ENCODE assay signal across 10 cellular contexts in the genomic region with DNA sequence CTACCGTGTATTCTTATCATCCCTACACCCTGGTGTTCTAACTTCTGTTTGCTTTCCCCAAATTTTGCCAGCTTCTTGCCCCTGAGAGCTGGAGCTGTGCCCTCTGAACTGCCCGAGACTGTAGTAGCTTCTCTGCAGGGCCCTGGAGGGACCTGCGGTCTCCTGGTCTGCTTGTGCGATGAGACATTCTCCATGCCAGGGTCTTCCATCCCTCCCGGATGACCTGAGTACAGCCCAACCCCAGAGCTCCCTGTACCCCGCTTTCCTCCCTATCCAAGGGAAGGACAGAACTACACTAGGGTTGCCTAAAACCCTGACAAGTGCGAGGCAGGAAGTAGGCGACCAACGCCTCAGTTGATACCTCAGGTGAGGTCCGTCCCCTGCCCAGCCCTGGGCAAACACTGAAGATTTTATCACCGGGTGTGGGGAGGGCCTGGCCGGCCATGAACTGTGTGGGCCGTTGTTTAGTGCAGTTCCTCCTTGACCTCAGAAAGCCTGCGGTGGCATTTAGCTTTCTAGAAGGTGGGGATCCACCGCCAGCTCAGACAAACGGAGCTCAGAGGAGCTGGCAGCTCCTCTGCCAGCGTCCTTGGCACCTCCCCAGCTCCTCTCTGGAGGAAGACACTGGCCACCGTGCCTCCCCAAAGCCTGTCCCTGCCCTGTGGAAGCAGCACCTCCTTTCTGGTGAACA. TPM values are rescaled to one million over a fixed set of nuclear protein-coding genes. Genes with fewer than 3 reads are reported as not detected.
DNase-seq lines count a peak whose midpoint lies in the region; ATAC-seq and TF ChIP-seq lines count a peak whose summit lies in the region.
"Had no signal": no experiment of that assay in that cellular context is flagged by ENCODE, and none has a peak within 500 bp of the region (broad histone marks: within the 10 kb centered on the region; RNA-seq: fewer than 3 reads in every experiment).

No MANE protein-coding gene starts in this region.

- no peaks in the 10 kb centered on the region for H3K27me3 Mint-ChIP-seq in activated T-cell treated with anti-CD3 and anti-CD28 coated beads, Interleukin-2, amount 50 U/mL, for 24 hours
- H3K27me3 Mint-ChIP-seq: activated CD4-positive, alpha-beta memory T cell treated with anti-CD3 and anti-CD28 coated beads, Interleukin-2, amount 10 ng/mL, durations not matched to agents 7 days and 5 days had no signal

- ATAC-seq in HG03095 (IDR thresholded peaks at IDR 0.05; ENCODE audit: unreplicated experiment): no peak
- no peak for ATAC-seq in HG03280 (IDR thresholded peaks at IDR 0.05; ENCODE audit: unreplicated experiment)

- peak overlapping the region; percentile 81 to 89 (median 84) for H3K27ac ChIP-seq in transverse colon

- DNase-seq in activated T-cell treated with anti-CD3 and anti-CD28 coated beads, Interleukin-2, amount 50 U/mL, for 24 hours: peak; percentile 16
- DNase-seq in activated T-cell treated with anti-CD3 and anti-CD28 coated beads for 4 hours: no peak
- peak; percentile 80 for DNase-seq in cerebellum (ENCODE audit: low spot score)
- peak; percentile 80 for DNase-seq in mucosa of gallbladder (ENCODE audit: low spot score)
- peak; percentile 90 for DNase-seq in transverse colon
- DNase-seq in H4 (ENCODE audit: low spot score): no peak
- DNase-seq: activated CD4-positive, alpha-beta memory T cell treated with anti-CD3 and anti-CD28 coated beads, Interleukin-2, amount 10 ng/mL, durations not matched to agents 7 days and 5 days; Karpas-422 had no signal

- no peak for TF ChIP-seq CTCF in transverse colon (IDR thresholded peaks at IDR 0.05)

- H3K4me3 Mint-ChIP-seq in activated T-cell treated with anti-CD3 and anti-CD28 coated beads, Interleukin-2, amount 50 U/mL, for 24 hours: no peak overlapping the region
- H3K4me3 Mint-ChIP-seq: activated CD4-positive, alpha-beta memory T cell treated with anti-CD3 and anti-CD28 coated beads, Interleukin-2, amount 10 ng/mL, durations not matched to agents 7 days and 5 days had no signal

- peaks cover 6 to 76% (median 68%) of the 10 kb centered on the region in 4 donors for H3K4me1 ChIP-seq in transverse colon

- peak overlapping the region in 1 of 4 donors; percentile 11 for H3K4me3 ChIP-seq in transverse colon

- peak; percentile 60 for TF ChIP-seq POLR2A in transverse colon (IDR thresholded peaks at IDR 0.05)

- peaks cover 0 to 22% (median 8%) of the 10 kb centered on the region in 4 donors for H3K36me3 ChIP-seq in transverse colon

- H3K36me3 Mint-ChIP-seq in activated T-cell treated with anti-CD3 and anti-CD28 coated beads, Interleukin-2, amount 50 U/mL, for 24 hours (ENCODE audit: low read depth): peaks cover 88% of the 10 kb centered on the region

- no peaks in the 10 kb centered on the region for H3K9me3 ChIP-seq in transverse colon

- in situ Hi-C loops in transverse colon (cut with MboI; ENCODE audit: low pct_ligation_motif_present in 1 of 4, low pct_unique_long_range_greater_than_20kb in 1 of 4, low sequenced_read_pairs in 3 of 4): no loop called here

- TF ChIP-seq EP300 in transverse colon (IDR thresholded peaks at IDR 0.05; ENCODE audit: low read depth): peak; percentile 76

- peaks cover 5% of the 10 kb centered on the region for H3K4me1 Mint-ChIP-seq in activated T-cell treated with anti-CD3 and anti-CD28 coated beads, Interleukin-2, amount 50 U/mL, for 24 hours (ENCODE audit: low read depth)

- no peaks in the 10 kb centered on the region for H3K27me3 ChIP-seq in transverse colon

- H3K27ac Mint-ChIP-seq in activated T-cell treated with anti-CD3 and anti-CD28 coated beads, Interleukin-2, amount 50 U/mL, for 24 hours: peak overlapping the region; percentile 15
- H3K27ac Mint-ChIP-seq: activated CD4-positive, alpha-beta memory T cell treated with anti-CD3 and anti-CD28 coated beads, Interleukin-2, amount 10 ng/mL, durations not matched to agents 7 days and 5 days had no signal

- no peaks in the 10 kb centered on the region for H3K9me3 Mint-ChIP-seq in activated T-cell treated with anti-CD3 and anti-CD28 coated beads, Interleukin-2, amount 50 U/mL, for 24 hours
- H3K9me3 Mint-ChIP-seq: activated CD4-positive, alpha-beta memory T cell treated with anti-CD3 and anti-CD28 coated beads, Interleukin-2, amount 10 ng/mL, durations not matched to agents 7 days and 5 days had no signal

- 55% methylated on average over 16 of the region's 18 CpGs; no CpG with 5 or more reads in 1 of the 2 donors for WGBS in transverse colon (ENCODE audit: low coverage in 1 of 2), 2 donors

- intact Hi-C loops in transverse colon (cut with DNase I; ENCODE audit: low total_unique reads): no loop called here

RNA-seq across cellular contexts. Expression of a gene that starts 13.7 kb away (rescaled TPM):
- total RNA-seq in cerebellum (17.7 TPM), mucosa of gallbladder (132 TPM), transverse colon (100 to 1,000 TPM in 3 of 4 donors, 10 to 100 TPM in 1; 89.4 to 231 (median 138) TPM)
- total RNA-seq in H4 (2014; rRNA removed; shearing (Covaris generic)): 56.9 and 59.0 TPM in 2 replicates

RNA-seq across cellular contexts. Expression of a gene that starts 16.2 kb away (rescaled TPM):
- total RNA-seq in cerebellum (44.1 TPM), mucosa of gallbladder (761 TPM), transverse colon (1,000 to 10,000 TPM in 2 of 4 donors, 100 to 1,000 TPM in 2; 796 to 1,440 (median 1,077) TPM)
- total RNA-seq in H4 (2014; rRNA removed; shearing (Covaris generic)): 742 and 897 TPM in 2 replicates

RNA-seq across cellular contexts. Expression of a gene that starts 28.1 kb away (rescaled TPM):
- total RNA-seq in cerebellum: 0.73 TPM
- 45.3 TPM for total RNA-seq in mucosa of gallbladder
- total RNA-seq in transverse colon: 10 to 100 TPM in 2 of 4 donors, 1 to 10 TPM in 2; 5.4 to 35.5 (median 12.0) TPM
- 0.56 and 2.6 TPM in 2 replicates for total RNA-seq in H4 (2014; rRNA removed; shearing (Covaris generic))
- total RNA-seq: activated CD4-positive, alpha-beta memory T cell treated with anti-CD3 and anti-CD28 coated beads, Interleukin-2, amount 10 ng/mL, durations not matched to agents 7 days and 5 days had no signal

Comparison
In these comparisons a context has a peak if more than half of its experiments do, and no peak if none do; other contexts are left out.
1. DNase-seq: peak in activated T-cell treated with anti-CD3 and anti-CD28 coated beads, Interleukin-2, amount 50 U/mL, for 24 hours (single experiment), cerebellum (single experiment), mucosa of gallbladder (single experiment) and transverse colon (single experiment); none in activated T-cell treated with anti-CD3 and anti-CD28 coated beads for 4 hours (single experiment) and H4 (single experiment).
2. RNA of a gene that starts 16.2 kb away (total RNA-seq): 796 to 1,440 TPM in transverse colon, 761 TPM in mucosa of gallbladder (single experiment) and 742 to 897 TPM in H4; 44.1 TPM in cerebellum (single experiment); every median in the first group is over 10 times any median in the second.